Comparison of ENCODE assay signal across 8 cellular contexts in genomic region chr11:35615911-35616900, GRCh38. TPM values are rescaled to one million over a fixed set of nuclear protein-coding genes. Genes with fewer than 3 reads are reported as not detected.
A peak's percentile ranks its signal among the peaks of the same experiment; 100 is the strongest.
DNase-seq lines count a peak whose midpoint lies in the region; ATAC-seq and TF ChIP-seq lines count a peak whose summit lies in the region.

No MANE protein-coding gene starts in this region.

- peak overlapping the region; percentile 38; the same call in 1 of the 2 replicates for H3K27ac ChIP-seq in ACC112 (ENCODE audit: low read depth, low read length)

- peaks cover 25% of the 10 kb centered on the region for H3K79me2 ChIP-seq in ACC112 (ENCODE audit: control insufficient read depth, insufficient read depth, low read length, unreplicated experiment)

- peak; percentile 69 for TF ChIP-seq CTCF in fibroblast of mammary gland (conservative IDR thresholded peaks at IDR 0.05; ENCODE audit: control insufficient read depth, insufficient read depth, low read depth, low read length)

- H3K4me1 ChIP-seq in ACC112 (ENCODE audit: control insufficient read depth, insufficient read depth, low read length, unreplicated experiment), result peaks cover 23% of the 10 kb centered on the region

- H3K4me3 ChIP-seq in ACC112 (ENCODE audit: low read depth, low read length) (no peak overlapping the region), fibroblast of mammary gland (ENCODE audit: control insufficient read depth, low read depth, low read length) (no peak overlapping the region)

- H3K36me3 ChIP-seq in ACC112 (ENCODE audit: insufficient read depth, low read length), result no peaks in the 10 kb centered on the region

- in situ Hi-C loops in G401 (cut with HindIII; ENCODE audit: low sequenced_read_pairs), result no loop called here

- DNase-seq in G401 (ENCODE audit: low spot score) (peak; percentile 80), NCI-H1417 (lab: John Stamatoyannopoulos, UW) (peak; percentile 31 to 77 (median 58)), SW480 (ENCODE audit: low spot score) (peak; percentile 81), fibroblast of mammary gland (ENCODE audit: low read depth) (peak; percentile 73), pons (ENCODE audit: low spot score) (peak; percentile 98), ecto neural progenitor cell (ENCODE audit: low spot score) (no peak)

- H3K27me3 ChIP-seq in ACC112 (ENCODE audit: insufficient read depth, low read length), result no peaks in the 10 kb centered on the region

- ATAC-seq in GM18868 (IDR thresholded peaks at IDR 0.05; ENCODE audit: unreplicated experiment), result no peak

- no peak overlapping the region for H2AFZ ChIP-seq in ACC112 (ENCODE audit: low read length, unreplicated experiment)

RNA-seq across cellular contexts. Expression of gene FJX1, which starts 2.1 kb away (rescaled TPM):
- 36.5 and 42.4 TPM in 2 replicates for total RNA-seq in G401 (2014; rRNA removed; shearing (Covaris generic))

RNA-seq across cellular contexts. Expression of gene TRIM44, which starts 46.4 kb away (rescaled TPM):
- 8.3 and 38.1 TPM in 2 replicates for total RNA-seq in G401 (2014; rRNA removed; shearing (Covaris generic))
